In genomic region chr13:25249001-25249543, GRCh38 we compare ENCODE assay signal across 1 cellular context.
TF ChIP-seq lines count a peak whose summit lies in the region.

No MANE protein-coding gene starts in this region.

TF ChIP-seq in K562, 482 proteins besides CTCF, POLR2A, EP300 and RAD21:
- no peak for TF ChIP-seq CHAMP1 (IDR thresholded peaks at IDR 0.05)
- no peak for TF ChIP-seq HDAC3 (IDR thresholded peaks at IDR 0.05; ENCODE audit: borderline replicate concordance, partially characterized antibody)
- TF ChIP-seq FOXJ2 (tag; IDR thresholded peaks at IDR 0.05) = no peak
